ENCODE assay signal across 26 cellular contexts in genomic region chr17:75575728-75576127, GRCh38. TPM values are rescaled to one million over a fixed set of nuclear protein-coding genes. Genes with fewer than 3 reads are reported as not detected.
A peak's percentile ranks its signal among the peaks of the same experiment; 100 is the strongest.
DNase-seq lines count a peak whose midpoint lies in the region; ATAC-seq and TF ChIP-seq lines count a peak whose summit lies in the region.
"Had no signal": no experiment of that assay in that cellular context is flagged by ENCODE, and none has a peak within 500 bp of the region (broad histone marks: within the 10 kb centered on the region; RNA-seq: fewer than 3 reads in every experiment).

No MANE protein-coding gene starts in this region.

- peak overlapping the region; percentile 39 for H3K27ac Mint-ChIP-seq in Caco-2 (ENCODE audit: unreplicated experiment)
- peak overlapping the region; percentile 52 for H3K27ac Mint-ChIP-seq in central memory CD8-positive, alpha-beta T cell (ENCODE audit: low read depth)
- no peak overlapping the region for H3K27ac Mint-ChIP-seq in activated CD4-positive, alpha-beta T cell treated with anti-CD3 and anti-CD28 coated beads for 36 hours
- H3K27ac Mint-ChIP-seq: GM23338, HFFc6 had no signal

- H3K4me3 ChIP-seq in Caco-2 (ENCODE audit: low read depth, low read length) (no peak overlapping the region), transverse colon (no peak overlapping the region), right atrium auricular region (no peak overlapping the region)
- H3K4me3 ChIP-seq: GM23338, HAP-1, PC-9 had no signal

- no peaks in the 10 kb centered on the region for H3K27me3 ChIP-seq in Caco-2 (replicated peaks; ENCODE audit: control insufficient read depth, insufficient read depth, low read length)
- no peaks in the 10 kb centered on the region for H3K27me3 ChIP-seq in transverse colon
- no peaks in the 10 kb centered on the region for H3K27me3 ChIP-seq in right atrium auricular region
- H3K27me3 ChIP-seq: BE2C had no signal

- H3K27me3 Mint-ChIP-seq in Caco-2 (ENCODE audit: insufficient read depth, unreplicated experiment) = no peaks in the 10 kb centered on the region
- no peaks in the 10 kb centered on the region for H3K27me3 Mint-ChIP-seq in central memory CD8-positive, alpha-beta T cell
- H3K27me3 Mint-ChIP-seq in activated CD4-positive, alpha-beta T cell treated with anti-CD3 and anti-CD28 coated beads for 36 hours = no peaks in the 10 kb centered on the region

- TF ChIP-seq EP300 in transverse colon (IDR thresholded peaks at IDR 0.05; ENCODE audit: low read depth) = no peak

- no peaks in the 10 kb centered on the region for H3K9me3 ChIP-seq in Caco-2
- H3K9me3 ChIP-seq in transverse colon = no peaks in the 10 kb centered on the region
- no peaks in the 10 kb centered on the region for H3K9me3 ChIP-seq in right atrium auricular region
- H3K9me3 ChIP-seq: BE2C, HAP-1 had no signal

- TF ChIP-seq CTCF in Caco-2 (IDR thresholded peaks at IDR 0.05; ENCODE audit: insufficient read depth in 1 of 2, low read depth in 1 of 2, low read length in 1 of 2, severe bottlenecking in 1 of 2, unreplicated experiment in 1 of 2) (no peak), transverse colon (IDR thresholded peaks at IDR 0.05) (no peak), right atrium auricular region (IDR thresholded peaks at IDR 0.05) (no peak)

- no TSS peak for BruUV-seq in Caco-2 (replicated peaks; lab: Mats Ljungman, UMichigan)

- H3K9me3 Mint-ChIP-seq in Caco-2 (ENCODE audit: unreplicated experiment) = peaks cover 7% of the 10 kb centered on the region
- no peaks in the 10 kb centered on the region for H3K9me3 Mint-ChIP-seq in central memory CD8-positive, alpha-beta T cell
- H3K9me3 Mint-ChIP-seq in activated CD4-positive, alpha-beta T cell treated with anti-CD3 and anti-CD28 coated beads for 36 hours (ENCODE audit: low read depth) = no peaks in the 10 kb centered on the region

- H3K36me3 Mint-ChIP-seq in Caco-2 (ENCODE audit: insufficient read depth, unreplicated experiment) = peaks cover 58% of the 10 kb centered on the region
- H3K36me3 Mint-ChIP-seq in central memory CD8-positive, alpha-beta T cell (ENCODE audit: insufficient read depth) = peaks cover 7% of the 10 kb centered on the region
- no peaks in the 10 kb centered on the region for H3K36me3 Mint-ChIP-seq in activated CD4-positive, alpha-beta T cell treated with anti-CD3 and anti-CD28 coated beads for 36 hours (ENCODE audit: low read depth)

- intact Hi-C loops in Caco-2 (cut with micrococcal nuclease; ENCODE audit: unreplicated experiment) (no loop called here), transverse colon (cut with DNase I; ENCODE audit: low total_unique reads) (no loop called here)
- intact Hi-C loops in activated CD4-positive, alpha-beta T cell treated with anti-CD3 and anti-CD28 coated beads for 36 hours (cut with DNase I, micrococcal nuclease) = no loop called here

- peaks cover 8% of the 10 kb centered on the region for H3K4me1 Mint-ChIP-seq in Caco-2 (ENCODE audit: low read depth, unreplicated experiment)
- H3K4me1 Mint-ChIP-seq in central memory CD8-positive, alpha-beta T cell = no peaks in the 10 kb centered on the region
- no peaks in the 10 kb centered on the region for H3K4me1 Mint-ChIP-seq in activated CD4-positive, alpha-beta T cell treated with anti-CD3 and anti-CD28 coated beads for 36 hours

- in situ Hi-C loops in transverse colon (cut with MboI; ENCODE audit: low pct_ligation_motif_present in 1 of 4, low pct_unique_long_range_greater_than_20kb in 1 of 4, low sequenced_read_pairs in 3 of 4) = no loop called here

- peak overlapping the region; percentile 17 for H3K4me3 Mint-ChIP-seq in Caco-2 (ENCODE audit: unreplicated experiment)
- H3K4me3 Mint-ChIP-seq in central memory CD8-positive, alpha-beta T cell = no peak overlapping the region
- no peak overlapping the region for H3K4me3 Mint-ChIP-seq in activated CD4-positive, alpha-beta T cell treated with anti-CD3 and anti-CD28 coated beads for 36 hours
- H3K4me3 Mint-ChIP-seq: GM23338, HFFc6 had no signal

- no peak for TF ChIP-seq POLR2A in transverse colon (IDR thresholded peaks at IDR 0.05)

- H3K27ac ChIP-seq in transverse colon (peak overlapping the region; percentile 85 to 89 (median 88)), right atrium auricular region (no peak overlapping the region)
- H3K27ac ChIP-seq: PC-9 had no signal

- ATAC-seq in central memory CD8-positive, alpha-beta T cell (replicated peaks; ENCODE audit: extremely low read depth, poor library complexity, severe bottlenecking) = no peak
- no peak for ATAC-seq in activated CD4-positive, alpha-beta T cell treated with anti-CD3 and anti-CD28 coated beads for 36 hours
- ATAC-seq: GM23338 had no signal

- peaks cover 23% of the 10 kb centered on the region for H3K4me1 ChIP-seq in Caco-2
- peaks cover 4 to 33% (median 16%) of the 10 kb centered on the region in 4 donors for H3K4me1 ChIP-seq in transverse colon
- H3K4me1 ChIP-seq in right atrium auricular region = peaks cover 0 to 8% of the 10 kb centered on the region in 2 donors
- H3K4me1 ChIP-seq: BE2C had no signal

- CTCF ChIA-PET in Caco-2 (lab: Charles Lee) = interaction anchor here (1.3 kb wide), 1 partner anchor 23 kb away, joined by 7 read pairs; no protein-coding TSS in a partner anchor
- CTCF ChIA-PET in activated CD4-positive, alpha-beta T cell treated with anti-CD3 and anti-CD28 coated beads for 36 hours (lab: Charles Lee) = no interaction called here

- H3K36me3 ChIP-seq in Caco-2 (ENCODE audit: control insufficient read depth, insufficient read depth, low read length) (no peaks in the 10 kb centered on the region), transverse colon (peaks cover 0 to 11% (median 0%) of the 10 kb centered on the region in 4 donors), right atrium auricular region (no peaks in the 10 kb centered on the region)
- H3K36me3 ChIP-seq: BE2C, HAP-1 had no signal

- 85 to 90% methylated on average over 6 to 11 of the region's 11 CpGs for WGBS in transverse colon (ENCODE audit: low coverage in 1 of 2), 2 donors

- DNase-seq in Caco-2 (no peak), islet precursor cell (peak; percentile 52), transverse colon (no peak), kidney glomerular epithelial cell (lab: John Stamatoyannopoulos, UW) (no peak), right atrium auricular region (ENCODE audit: low spot score) (no peak)
- no peak for DNase-seq in central memory CD8-positive, alpha-beta T cell (ENCODE audit: low spot score in 2 of 2)
- DNase-seq in activated CD4-positive, alpha-beta T cell treated with anti-CD3 and anti-CD28 coated beads for 36 hours = no peak
- DNase-seq: 8988T, ACHN, BE2C, HFFc6, KBM-7, MV-4-11, NCI-H1105 treated with DMSO at 0.1 percent for 48 hours, NCI-H2029, NCI-H2227 treated with DMSO at 0.1 percent for 48 hours, NCI-H526 treated with DMSO at 0.1 percent for 48 hours, PC-9, Right ventricle myocardium superior, RPMI8226 had no signal

- POLR2A ChIA-PET in Caco-2 (lab: Charles Lee) = no interaction called here
- POLR2A ChIA-PET in activated CD4-positive, alpha-beta T cell treated with anti-CD3 and anti-CD28 coated beads for 36 hours (lab: Charles Lee) = no interaction called here

RNA-seq across cellular contexts. Expression of gene MYO15B, which starts 11.9 kb away (rescaled TPM):
- 12.3 and 24.4 TPM in 2 replicates for total RNA-seq in Caco-2 (2022)
- 1,000 to 10,000 TPM in 1 of 4 donors, 100 to 1,000 TPM in 2, 10 to 100 TPM in 1; 59.3 to 1,778 (median 829) TPM for total RNA-seq in transverse colon
- 10 to 100 TPM; 29.3 to 34.3 TPM for total RNA-seq in right atrium auricular region
- 10 to 100 TPM; 20.8 to 22.4 TPM for total RNA-seq in activated CD4-positive, alpha-beta T cell treated with anti-CD3 and anti-CD28 coated beads for 36 hours

RNA-seq across cellular contexts. Expression of gene LLGL2, which starts 50.2 kb away (rescaled TPM):
- total RNA-seq in Caco-2 (2022) (165 and 179 TPM in 2 replicates), transverse colon (1,000 to 10,000 TPM in 1 of 4 donors, 100 to 1,000 TPM in 3; 326 to 1,573 (median 641) TPM), right atrium auricular region (1 to 10 TPM; 4.1 to 8.5 TPM)
- 1 to 10 TPM; 7.1 to 9.6 TPM for total RNA-seq in activated CD4-positive, alpha-beta T cell treated with anti-CD3 and anti-CD28 coated beads for 36 hours
- total RNA-seq: HT1080 had no signal

RNA-seq across cellular contexts. Expression of gene SMIM5, which starts 57.5 kb away (rescaled TPM):
- total RNA-seq in Caco-2 (2022) (0.20 TPM in 1 of 2 replicates, not detected in the other), transverse colon (10 to 100 TPM in 3 of 4 donors, not detected in 1; 31.3 to 71.4 (median 50.0) TPM), right atrium auricular region (10 to 100 TPM in 1 of 2 donors, 1 to 10 TPM in 1; 6.4 to 12.0 TPM)
- total RNA-seq in activated CD4-positive, alpha-beta T cell treated with anti-CD3 and anti-CD28 coated beads for 36 hours = under 1 TPM; 0.12 to 0.14 TPM
- total RNA-seq: Daoy, G401, GM23338, HT1080, SK-MEL-5 had no signal

RNA-seq across cellular contexts. Expression of gene TSEN54, which starts 59.4 kb away (rescaled TPM):
- total RNA-seq in Caco-2 (2022) (71.3 and 74.5 TPM in 2 replicates), transverse colon (100 to 1,000 TPM in 1 of 4 donors, 10 to 100 TPM in 3; 36.6 to 105 (median 61.2) TPM), right atrium auricular region (10 to 100 TPM in 1 of 2 donors, 1 to 10 TPM in 1; 9.6 to 13.8 TPM)
- 10 to 100 TPM; 29.2 to 35.1 TPM for total RNA-seq in activated CD4-positive, alpha-beta T cell treated with anti-CD3 and anti-CD28 coated beads for 36 hours

Comparison
In these comparisons a context has a peak if more than half of its experiments do, and no peak if none do; other contexts are left out.
1. H3K27ac ChIP-seq: peak in transverse colon (4 of 4); none in right atrium auricular region (0 of 2).
2. RNA of gene LLGL2, which starts 50.2 kb away (total RNA-seq): 326 to 1,573 TPM in transverse colon and 165 to 179 TPM in Caco-2; 7.1 to 9.6 TPM in activated CD4-positive, alpha-beta T cell treated with anti-CD3 and anti-CD28 coated beads for 36 hours and 4.1 to 8.5 TPM in right atrium auricular region; every median in the first group is over 10 times any median in the second.